ENCODE assay signal across 16 cellular contexts in genomic region chr20:11979306-11980128, GRCh38.
A peak's percentile ranks its signal among the peaks of the same experiment; 100 is the strongest.
DNase-seq lines count a peak whose midpoint lies in the region; ATAC-seq and TF ChIP-seq lines count a peak whose summit lies in the region.
"Had no signal": no experiment of that assay in that cellular context is flagged by ENCODE, and none has a peak within 500 bp of the region (broad histone marks: within the 10 kb centered on the region; RNA-seq: fewer than 3 reads in every experiment).

No MANE protein-coding gene starts in this region.

- in situ Hi-C loops in mammary epithelial cell (cut with MboI; ENCODE audit: low sequenced_read_pairs in 2 of 2): no loop called here

- no peak overlapping the region for H3K4me2 ChIP-seq in mammary epithelial cell (ENCODE audit: insufficient read depth, low read depth, low read length)

- BruUV-seq in mammary epithelial cell (replicated peaks; lab: Mats Ljungman, UMichigan) (TSS peak; percentile 84), MCF 10A (replicated peaks; lab: Mats Ljungman, UMichigan) (no TSS peak)

- dilution Hi-C loops in mammary epithelial cell (cut with HindIII; ENCODE audit: low sequenced_read_pairs): no loop called here

- no peak overlapping the region for H3K9ac ChIP-seq in mammary epithelial cell (ENCODE audit: insufficient read depth, low read length)

- H3K27me3 ChIP-seq in mammary epithelial cell (ENCODE audit: insufficient read depth, low read length): no peaks in the 10 kb centered on the region

- H3K27ac ChIP-seq in mammary epithelial cell (ENCODE audit: insufficient read depth, low read depth, low read length): no peak overlapping the region
- H3K27ac ChIP-seq: lower lobe of right lung had no signal

- no peaks in the 10 kb centered on the region for H4K20me1 ChIP-seq in mammary epithelial cell (ENCODE audit: insufficient read depth, low read length)

- no peak for TF ChIP-seq CTCF in mammary epithelial cell (conservative IDR thresholded peaks at IDR 0.05 in 1 of 2, IDR thresholded peaks at IDR 0.05 in 1 of 2; ENCODE audit: extremely low read depth in 1 of 2, insufficient read depth in 1 of 2, low read depth in 1 of 2, low read length in 2 of 2)
- no peak for TF ChIP-seq CTCF in MCF 10A (IDR thresholded peaks at IDR 0.05; ENCODE audit: unreplicated experiment)

- DNase-seq in mammary epithelial cell: no peak
- no peak for DNase-seq in MCF 10A (ENCODE audit: unreplicated experiment)
- DNase-seq in NCI-H748 treated with DMSO at 0.1 percent for 48 hours (lab: John Stamatoyannopoulos, UW): peak; percentile 63
- no peak for DNase-seq in LoVo (ENCODE audit: low spot score)
- DNase-seq in NCI-H446 (lab: John Stamatoyannopoulos, UW): no peak
- no peak for DNase-seq in mucosa of gallbladder (ENCODE audit: low spot score)
- DNase-seq in globus pallidus (ENCODE audit: low spot score): no peak
- DNase-seq: activated CD4-positive, CD25-positive, alpha-beta regulatory T cell; DND-41; lower lobe of right lung; NCI-H1694; NCI-H82; nephron progenitor cell; stimulated activated naive CD8-positive, alpha-beta T cell treated with anti-CD3 and anti-CD28 coated beads, Interleukin-15, Interleukin-2, amounts not matched to agents 100 U/mL and 50 U/mL, for 24 hours had no signal

- no peaks in the 10 kb centered on the region for H3K27me3 Mint-ChIP-seq in MCF 10A (ENCODE audit: insufficient read depth, unreplicated experiment)

- intact Hi-C loops in mammary epithelial cell (cut with micrococcal nuclease): no loop called here
- intact Hi-C loops in MCF 10A (cut with micrococcal nuclease): no loop called here

- H2AFZ ChIP-seq in mammary epithelial cell (ENCODE audit: low read depth, low read length): no peak overlapping the region

- H3K9me3 ChIP-seq in mammary epithelial cell (replicated peaks; ENCODE audit: insufficient read depth, low read length): no peaks in the 10 kb centered on the region
- H3K9me3 ChIP-seq: lower lobe of right lung had no signal

- H3K9me3 Mint-ChIP-seq in MCF 10A (ENCODE audit: unreplicated experiment): no peaks in the 10 kb centered on the region
- H3K9me3 Mint-ChIP-seq: T-helper 1 cell treated with Interleukin-12 subunit alpha and Interleukin-12 subunit beta and Interleukin-4 antibody, amounts not matched to agents 30 μg/mL and 1 μg/mL, for 36 hours had no signal

- POLR2A ChIA-PET in MCF 10A (lab: Yijun Ruan, JAX): no interaction called here

- H3K36me3 Mint-ChIP-seq in MCF 10A (ENCODE audit: insufficient read depth, unreplicated experiment): no peaks in the 10 kb centered on the region

- H3K4me3 ChIP-seq in mammary epithelial cell (replicated peaks in 1 of 3; ENCODE audit: insufficient read depth in 1 of 3, low read depth in 2 of 3, low read length in 3 of 3): no peak overlapping the region
- H3K4me3 ChIP-seq: lower lobe of right lung had no signal

- H3K36me3 ChIP-seq in mammary epithelial cell (ENCODE audit: insufficient read depth, low read length): no peaks in the 10 kb centered on the region
- H3K36me3 ChIP-seq: lower lobe of right lung had no signal

- 45% methylated on average over 7 of the region's 7 CpGs for WGBS in mammary epithelial cell (ENCODE audit: low coverage, missing lambda C conversion rate)

- no peaks in the 10 kb centered on the region for H3K4me1 ChIP-seq in mammary epithelial cell (ENCODE audit: insufficient read depth, low read length)
- H3K4me1 ChIP-seq: lower lobe of right lung had no signal

- no peak overlapping the region for H3K27ac Mint-ChIP-seq in MCF 10A (ENCODE audit: low read depth, unreplicated experiment)
- H3K27ac Mint-ChIP-seq: nephron progenitor cell; T-helper 1 cell treated with Interleukin-12 subunit alpha and Interleukin-12 subunit beta and Interleukin-4 antibody, amounts not matched to agents 30 μg/mL and 1 μg/mL, for 36 hours had no signal

- CTCF ChIA-PET in mammary epithelial cell (lab: Charles Lee; ENCODE audit: low non-redundant PET) (no interaction called here), MCF 10A (lab: Yijun Ruan, JAX) (interaction anchor here (0.6 to 1.4 kb wide), 4 partner anchors 33 to 263 kb away, joined by 3 read pairs; no protein-coding TSS in a partner anchor)

- H3K4me1 Mint-ChIP-seq in MCF 10A (ENCODE audit: insufficient read depth, unreplicated experiment): no peaks in the 10 kb centered on the region

- ATAC-seq in HG02623 (IDR thresholded peaks at IDR 0.05; ENCODE audit: unreplicated experiment): peak; percentile 64
- ATAC-seq: lower lobe of right lung; stimulated activated naive CD8-positive, alpha-beta T cell treated with anti-CD3 and anti-CD28 coated beads, Interleukin-15, Interleukin-2, amounts not matched to agents 100 U/mL and 50 U/mL, for 24 hours had no signal

- H3K79me2 ChIP-seq in mammary epithelial cell (ENCODE audit: insufficient read depth, low read length): no peaks in the 10 kb centered on the region

- H3K4me3 Mint-ChIP-seq in MCF 10A (ENCODE audit: unreplicated experiment): no peak overlapping the region
- H3K4me3 Mint-ChIP-seq: nephron progenitor cell; T-helper 1 cell treated with Interleukin-12 subunit alpha and Interleukin-12 subunit beta and Interleukin-4 antibody, amounts not matched to agents 30 μg/mL and 1 μg/mL, for 36 hours had no signal
